Comparison of ENCODE assay signal across 39 cellular contexts in genomic region chr7:38740041-38740440, GRCh38.
"Had no signal": no experiment of that assay in that cellular context is flagged by ENCODE, and none has a peak within 500 bp of the region (broad histone marks: within the 10 kb centered on the region; RNA-seq: fewer than 3 reads in every experiment).

No MANE protein-coding gene starts in this region.

- H3K9me3 Mint-ChIP-seq: activated naive CD4-positive, alpha-beta T cell treated with anti-CD3 and anti-CD28 coated beads for 36 hours; activated naive CD4-positive, alpha-beta T cell treated with anti-CD3 and anti-CD28 coated beads, Interleukin-2, amount 10 ng/mL, durations not matched to agents 7 days and 5 days; activated naive CD4-positive, alpha-beta T cell treated with anti-CD3 and anti-CD28 coated beads, Interleukin-2, amount 50 U/mL, for 24 hours; activated naive CD4-positive, alpha-beta T cell treated with anti-CD3 and anti-CD28 coated beads, Interleukin-2, amount 50 U/mL, for 72 hours; activated naive CD8-positive, alpha-beta T cell treated with anti-CD3 and anti-CD28 coated beads for 36 hours; activated naive CD8-positive, alpha-beta T cell treated with anti-CD3 and anti-CD28 coated beads, Interleukin-2, amount 10 ng/mL, durations not matched to agents 7 days and 5 days; activated naive CD8-positive, alpha-beta T cell treated with anti-CD3 and anti-CD28 coated beads, Interleukin-2, amount 50 U/mL, for 24 hours; activated T-cell treated with anti-CD3 and anti-CD28 coated beads, Interleukin-2, amount 50 U/mL, for 24 hours; activated T-cell treated with anti-CD3 and anti-CD28 coated beads, Interleukin-2, amount 50 U/mL, for 4 hours; activated T-cell treated with anti-CD3 and anti-CD28 coated beads, Interleukin-2, amount 50 U/mL, for 72 hours; activated T-helper 1 cell treated with anti-CD3 and anti-CD28 coated beads, Interleukin-12 subunit alpha, Interleukin-12 subunit beta, Interleukin-2, Interleukin-4 antibody, amounts not matched to agents 30 ng/mL and 10 ng/mL and 1 ng/mL, durations not matched to agents 14 hours and 24 hours and 36 hours; activated T-helper 17 cell treated with anti-CD3 and anti-CD28 coated beads, Interleukin-2, amount 50 U/mL, for 72 hours; activated T-helper 2 cell treated with anti-CD3 and anti-CD28 coated beads, Interferon-gamma antibody, Interleukin-2, Interleukin-4, amounts not matched to agents 10 μg/mL and 5 μg/mL and 100 μg/mL, durations not matched to agents 14 hours and 24 hours and 36 hours; brain; central memory CD8-positive, alpha-beta T cell had no signal

- H3K27me3 Mint-ChIP-seq: activated naive CD4-positive, alpha-beta T cell treated with anti-CD3 and anti-CD28 coated beads, Interleukin-2, amount 10 ng/mL, durations not matched to agents 7 days and 5 days; activated naive CD4-positive, alpha-beta T cell treated with anti-CD3 and anti-CD28 coated beads, Interleukin-2, amount 50 U/mL, for 24 hours; activated naive CD8-positive, alpha-beta T cell; activated naive CD8-positive, alpha-beta T cell treated with anti-CD3 and anti-CD28 coated beads for 36 hours; activated naive CD8-positive, alpha-beta T cell treated with anti-CD3 and anti-CD28 coated beads, Interleukin-2, amount 10 ng/mL, durations not matched to agents 7 days and 5 days; activated naive CD8-positive, alpha-beta T cell treated with anti-CD3 and anti-CD28 coated beads, Interleukin-2, amount 50 U/mL, for 24 hours; activated T-cell treated with anti-CD3 and anti-CD28 coated beads, Interleukin-2, amount 50 U/mL, for 24 hours; activated T-helper 17 cell treated with anti-CD3 and anti-CD28 coated beads, Interleukin-2, amount 50 U/mL, for 72 hours; brain; central memory CD8-positive, alpha-beta T cell had no signal

- H3K4me3 ChIP-seq: adrenal gland, ascending aorta, body of pancreas, breast epithelium, cardiac muscle cell had no signal

- H3K27ac Mint-ChIP-seq: activated naive CD4-positive, alpha-beta T cell treated with anti-CD3 and anti-CD28 coated beads for 36 hours; activated naive CD4-positive, alpha-beta T cell treated with anti-CD3 and anti-CD28 coated beads, Interleukin-2, amount 10 ng/mL, durations not matched to agents 7 days and 5 days; activated naive CD4-positive, alpha-beta T cell treated with anti-CD3 and anti-CD28 coated beads, Interleukin-2, amount 50 U/mL, for 24 hours; activated naive CD8-positive, alpha-beta T cell; activated naive CD8-positive, alpha-beta T cell treated with anti-CD3 and anti-CD28 coated beads for 36 hours; activated naive CD8-positive, alpha-beta T cell treated with anti-CD3 and anti-CD28 coated beads, Interleukin-2, amount 10 ng/mL, durations not matched to agents 7 days and 5 days; activated naive CD8-positive, alpha-beta T cell treated with anti-CD3 and anti-CD28 coated beads, Interleukin-2, amount 50 U/mL, for 24 hours; activated T-cell treated with anti-CD3 and anti-CD28 coated beads, Interleukin-2, amount 50 U/mL, for 24 hours; activated T-cell treated with anti-CD3 and anti-CD28 coated beads, Interleukin-2, amount 50 U/mL, for 72 hours; activated T-helper 1 cell treated with anti-CD3 and anti-CD28 coated beads, Interleukin-12 subunit alpha, Interleukin-12 subunit beta, Interleukin-2, Interleukin-4 antibody, amounts not matched to agents 30 ng/mL and 10 ng/mL and 1 ng/mL, durations not matched to agents 14 hours and 24 hours and 36 hours; activated T-helper 17 cell treated with anti-CD3 and anti-CD28 coated beads, Interleukin-2, amount 50 U/mL, for 72 hours; activated T-helper 2 cell treated with anti-CD3 and anti-CD28 coated beads, Interferon-gamma antibody, Interleukin-2, Interleukin-4, amounts not matched to agents 10 μg/mL and 5 μg/mL and 100 μg/mL, durations not matched to agents 14 hours and 24 hours and 36 hours; brain had no signal

- H3K4me1 ChIP-seq: adrenal gland, ascending aorta, body of pancreas, breast epithelium had no signal

- DNase-seq: activated effector memory CD4-positive, alpha-beta T cell treated with anti-CD3 and anti-CD28 coated beads, Interleukin-2, amount 50 U/mL, for 16 hours; activated effector memory CD4-positive, alpha-beta T cell treated with Interleukin-2 at 50 U/mL for 16 hours; activated gamma-delta T cell; activated gamma-delta T cell treated with Interleukin-2 at 50 U/mL for 16 hours; activated naive CD4-positive, alpha-beta T cell; activated naive CD4-positive, alpha-beta T cell treated with anti-CD3 and anti-CD28 coated beads for 36 hours; activated naive CD4-positive, alpha-beta T cell treated with anti-CD3 and anti-CD28 coated beads, Interleukin-2, amount 10 ng/mL, durations not matched to agents 7 days and 5 days; activated naive CD4-positive, alpha-beta T cell treated with anti-CD3 and anti-CD28 coated beads, Interleukin-2, amount 50 U/mL, for 16 hours; activated naive CD4-positive, alpha-beta T cell treated with Interleukin-2 at 50 U/mL for 16 hours; activated naive CD8-positive, alpha-beta T cell treated with anti-CD3 and anti-CD28 coated beads for 36 hours; activated naive CD8-positive, alpha-beta T cell treated with anti-CD3 and anti-CD28 coated beads, Interleukin-2, amount 10 ng/mL, durations not matched to agents 7 days and 5 days; activated naive CD8-positive, alpha-beta T cell treated with anti-CD3 and anti-CD28 coated beads, Interleukin-2, amount 50 U/mL, for 24 hours; activated T-cell treated with anti-CD3 and anti-CD28 coated beads for 4 hours; activated T-cell treated with anti-CD3 and anti-CD28 coated beads, Interleukin-2, amount 50 U/mL, for 1 hour; activated T-cell treated with anti-CD3 and anti-CD28 coated beads, Interleukin-2, amount 50 U/mL, for 24 hours; activated T-cell treated with anti-CD3 and anti-CD28 coated beads, Interleukin-2, amount 50 U/mL, for 4 hours; activated T-cell treated with anti-CD3 and anti-CD28 coated beads, Interleukin-2, amount 50 U/mL, for 48 hours; activated T-cell treated with anti-CD3 and anti-CD28 coated beads, Interleukin-2, amount 50 U/mL, for 72 hours; adrenal gland; amniotic stem cell; amygdala; anterior cingulate cortex; aorta; body of pancreas; brain microvascular endothelial cell; caudate nucleus; central memory CD4-positive, alpha-beta T cell; cerebellar nuclear complex had no signal

- H3K4me3 Mint-ChIP-seq: activated naive CD4-positive, alpha-beta T cell treated with anti-CD3 and anti-CD28 coated beads for 36 hours; activated naive CD4-positive, alpha-beta T cell treated with anti-CD3 and anti-CD28 coated beads, Interleukin-2, amount 10 ng/mL, durations not matched to agents 7 days and 5 days; activated naive CD4-positive, alpha-beta T cell treated with anti-CD3 and anti-CD28 coated beads, Interleukin-2, amount 50 U/mL, for 24 hours; activated naive CD8-positive, alpha-beta T cell; activated naive CD8-positive, alpha-beta T cell treated with anti-CD3 and anti-CD28 coated beads for 36 hours; activated naive CD8-positive, alpha-beta T cell treated with anti-CD3 and anti-CD28 coated beads, Interleukin-2, amount 10 ng/mL, durations not matched to agents 7 days and 5 days; activated naive CD8-positive, alpha-beta T cell treated with anti-CD3 and anti-CD28 coated beads, Interleukin-2, amount 50 U/mL, for 24 hours; activated T-cell treated with anti-CD3 and anti-CD28 coated beads, Interleukin-2, amount 50 U/mL, for 24 hours; activated T-cell treated with anti-CD3 and anti-CD28 coated beads, Interleukin-2, amount 50 U/mL, for 4 hours; activated T-cell treated with anti-CD3 and anti-CD28 coated beads, Interleukin-2, amount 50 U/mL, for 72 hours; activated T-helper 1 cell treated with anti-CD3 and anti-CD28 coated beads, Interleukin-12 subunit alpha, Interleukin-12 subunit beta, Interleukin-2, Interleukin-4 antibody, amounts not matched to agents 30 ng/mL and 10 ng/mL and 1 ng/mL, durations not matched to agents 14 hours and 24 hours and 36 hours; activated T-helper 17 cell treated with anti-CD3 and anti-CD28 coated beads, Interleukin-2, amount 50 U/mL, for 72 hours; brain; central memory CD8-positive, alpha-beta T cell had no signal

- H3K4me1 Mint-ChIP-seq: activated naive CD4-positive, alpha-beta T cell treated with anti-CD3 and anti-CD28 coated beads, Interleukin-2, amount 10 ng/mL, durations not matched to agents 7 days and 5 days; activated naive CD4-positive, alpha-beta T cell treated with anti-CD3 and anti-CD28 coated beads, Interleukin-2, amount 50 U/mL, for 24 hours; activated naive CD8-positive, alpha-beta T cell treated with anti-CD3 and anti-CD28 coated beads, Interleukin-2, amount 10 ng/mL, durations not matched to agents 7 days and 5 days; activated naive CD8-positive, alpha-beta T cell treated with anti-CD3 and anti-CD28 coated beads, Interleukin-2, amount 50 U/mL, for 24 hours; activated T-helper 17 cell treated with anti-CD3 and anti-CD28 coated beads, Interleukin-2, amount 50 U/mL, for 72 hours; brain; central memory CD8-positive, alpha-beta T cell had no signal

- ATAC-seq: activated naive CD4-positive, alpha-beta T cell treated with anti-CD3 and anti-CD28 coated beads, Interleukin-2, amount 50 U/mL, for 72 hours; activated naive CD8-positive, alpha-beta T cell treated with anti-CD3 and anti-CD28 coated beads, Interleukin-2, amount 50 U/mL, for 24 hours; activated T-cell treated with anti-CD3 and anti-CD28 coated beads, Interleukin-2, amount 50 U/mL, for 4 hours; activated T-cell treated with anti-CD3 and anti-CD28 coated beads, Interleukin-2, amount 50 U/mL, for 72 hours; activated T-helper 17 cell treated with anti-CD3 and anti-CD28 coated beads, Interleukin-2, amount 50 U/mL, for 72 hours; body of pancreas had no signal

- H3K36me3 ChIP-seq: brain microvascular endothelial cell had no signal

- H3K27me3 ChIP-seq: adrenal gland, ascending aorta, body of pancreas, brain microvascular endothelial cell, breast epithelium, cardiac muscle cell had no signal

- H3K9me3 ChIP-seq: adrenal gland, ascending aorta, body of pancreas, breast epithelium had no signal
